1 cellular context compared by ENCODE assay signal in the genomic region with DNA sequence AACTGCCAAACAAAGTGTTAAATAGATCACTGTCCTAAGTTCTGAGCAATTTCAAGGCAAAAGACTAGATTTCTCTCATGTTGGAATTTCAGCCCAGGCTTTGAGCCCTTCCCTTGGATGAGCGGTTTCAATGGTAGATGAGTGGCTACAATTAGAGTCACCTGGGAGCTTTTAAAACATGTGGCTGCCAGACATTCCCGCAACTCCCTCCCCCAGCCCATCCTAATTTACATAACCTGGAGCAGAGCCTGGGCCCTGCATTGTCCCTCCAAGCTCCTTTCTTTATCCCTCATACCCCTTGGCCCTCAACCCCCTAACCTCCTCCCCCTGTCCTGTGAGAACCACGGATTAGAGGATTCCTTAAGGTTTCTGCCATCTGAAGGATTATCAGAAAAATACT.
TF ChIP-seq lines count a peak whose summit lies in the region.

No MANE protein-coding gene starts in this region.

TF ChIP-seq in WTC11, 78 proteins besides CTCF, POLR2A, EP300 and RAD21 (continued from another document):
- TF ChIP-seq, protein P1, sequence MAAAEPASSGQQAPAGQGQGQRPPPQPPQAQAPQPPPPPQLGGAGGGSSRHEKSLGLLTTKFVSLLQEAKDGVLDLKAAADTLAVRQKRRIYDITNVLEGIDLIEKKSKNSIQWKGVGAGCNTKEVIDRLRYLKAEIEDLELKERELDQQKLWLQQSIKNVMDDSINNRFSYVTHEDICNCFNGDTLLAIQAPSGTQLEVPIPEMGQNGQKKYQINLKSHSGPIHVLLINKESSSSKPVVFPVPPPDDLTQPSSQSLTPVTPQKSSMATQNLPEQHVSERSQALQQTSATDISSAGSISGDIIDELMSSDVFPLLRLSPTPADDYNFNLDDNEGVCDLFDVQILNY (CRISPR knock-in tag; IDR thresholded peaks at IDR 0.05) = no peak
- no peak for TF ChIP-seq RELA (CRISPR knock-in tag; IDR thresholded peaks at IDR 0.05; ENCODE audit: borderline replicate concordance)
- TF ChIP-seq, protein P2, sequence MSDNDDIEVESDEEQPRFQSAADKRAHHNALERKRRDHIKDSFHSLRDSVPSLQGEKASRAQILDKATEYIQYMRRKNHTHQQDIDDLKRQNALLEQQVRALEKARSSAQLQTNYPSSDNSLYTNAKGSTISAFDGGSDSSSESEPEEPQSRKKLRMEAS (CRISPR knock-in tag; IDR thresholded peaks at IDR 0.05) = no peak
- TF ChIP-seq, protein P3, sequence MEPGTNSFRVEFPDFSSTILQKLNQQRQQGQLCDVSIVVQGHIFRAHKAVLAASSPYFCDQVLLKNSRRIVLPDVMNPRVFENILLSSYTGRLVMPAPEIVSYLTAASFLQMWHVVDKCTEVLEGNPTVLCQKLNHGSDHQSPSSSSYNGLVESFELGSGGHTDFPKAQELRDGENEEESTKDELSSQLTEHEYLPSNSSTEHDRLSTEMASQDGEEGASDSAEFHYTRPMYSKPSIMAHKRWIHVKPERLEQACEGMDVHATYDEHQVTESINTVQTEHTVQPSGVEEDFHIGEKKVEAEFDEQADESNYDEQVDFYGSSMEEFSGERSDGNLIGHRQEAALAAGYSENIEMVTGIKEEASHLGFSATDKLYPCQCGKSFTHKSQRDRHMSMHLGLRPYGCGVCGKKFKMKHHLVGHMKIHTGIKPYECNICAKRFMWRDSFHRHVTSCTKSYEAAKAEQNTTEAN (CRISPR knock-in tag; IDR thresholded peaks at IDR 0.05) = no peak
- TF ChIP-seq ESRRA (CRISPR knock-in tag; IDR thresholded peaks at IDR 0.05; ENCODE audit: borderline replicate concordance) = no peak
- no peak for TF ChIP-seq FOXK1 (CRISPR knock-in tag; IDR thresholded peaks at IDR 0.05)
- TF ChIP-seq ATF1 (CRISPR knock-in tag; IDR thresholded peaks at IDR 0.05) = no peak
- TF ChIP-seq FOXP1 (CRISPR knock-in tag; IDR thresholded peaks at IDR 0.05; ENCODE audit: borderline replicate concordance) = no peak
- TF ChIP-seq EMX1 (CRISPR knock-in tag; IDR thresholded peaks at IDR 0.05) = no peak
